9 cellular contexts compared by ENCODE assay signal in the genomic region with DNA sequence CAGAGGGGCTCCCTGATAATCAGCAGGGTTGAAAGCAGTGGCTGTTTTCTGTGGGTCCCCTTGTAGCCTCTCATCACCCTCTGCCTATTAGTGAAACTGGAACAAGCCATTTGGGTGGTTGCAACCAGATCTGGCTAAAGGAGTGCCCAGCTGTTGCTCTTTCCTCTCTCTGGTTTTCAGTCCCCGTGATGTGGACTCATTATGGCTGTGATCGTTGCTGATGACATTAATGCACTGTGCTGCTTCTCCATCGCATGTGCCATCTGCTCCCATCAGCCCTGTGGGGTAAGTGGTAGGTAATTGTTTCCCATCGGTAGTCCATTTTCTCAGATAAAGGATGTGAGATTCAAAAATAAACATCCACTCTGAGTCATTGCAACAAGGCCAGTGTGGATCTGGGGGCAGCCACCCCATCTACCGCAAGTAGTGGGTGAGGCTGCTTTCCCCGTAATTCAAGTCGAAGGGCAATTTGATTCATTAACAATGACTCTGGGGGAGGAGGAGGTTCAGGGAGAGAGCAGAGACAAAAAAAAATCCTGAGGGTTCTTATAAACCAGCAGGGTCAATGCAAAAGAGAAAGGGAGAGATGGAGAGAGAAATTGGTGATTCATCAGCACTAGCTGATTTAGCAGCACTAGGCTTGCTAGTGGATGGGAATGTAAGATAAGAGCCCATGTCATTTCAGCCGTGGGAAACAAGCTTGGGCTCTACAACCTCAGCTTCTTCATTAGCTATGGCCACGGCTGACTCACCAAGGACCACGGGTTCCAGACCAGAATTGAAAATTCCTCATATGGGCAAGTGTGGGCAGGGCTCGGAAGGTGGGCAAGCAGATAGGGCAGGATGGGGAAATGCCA.
DNase-seq lines count a peak whose midpoint lies in the region; ATAC-seq and TF ChIP-seq lines count a peak whose summit lies in the region.
"Had no signal": no experiment of that assay in that cellular context is flagged by ENCODE, and none has a peak within 500 bp of the region (broad histone marks: within the 10 kb centered on the region; RNA-seq: fewer than 3 reads in every experiment).

No MANE protein-coding gene starts in this region.

- no peaks in the 10 kb centered on the region for H3K36me3 Mint-ChIP-seq in activated T-helper 2 cell treated with anti-CD3 and anti-CD28 coated beads, Interferon-gamma antibody, Interleukin-2, Interleukin-4, amounts not matched to agents 10 μg/mL and 5 μg/mL and 100 μg/mL, durations not matched to agents 14 hours and 24 hours and 36 hours (ENCODE audit: low read depth)
- H3K36me3 Mint-ChIP-seq in natural killer cell = no peaks in the 10 kb centered on the region

- intact Hi-C loops in activated T-helper 2 cell treated with anti-CD3 and anti-CD28 coated beads, Interferon-gamma antibody, Interleukin-2, Interleukin-4, amounts not matched to agents 10 μg/mL and 5 μg/mL and 100 μg/mL, durations not matched to agents 14 hours and 24 hours and 36 hours (cut with micrococcal nuclease) = no loop called here
- intact Hi-C loops in natural killer cell (cut with micrococcal nuclease) = no loop called here
- intact Hi-C loops in psoas muscle (cut with DNase I) = no loop called here

- H3K4me3 Mint-ChIP-seq in activated T-helper 2 cell treated with anti-CD3 and anti-CD28 coated beads, Interferon-gamma antibody, Interleukin-2, Interleukin-4, amounts not matched to agents 10 μg/mL and 5 μg/mL and 100 μg/mL, durations not matched to agents 14 hours and 24 hours and 36 hours (ENCODE audit: low read depth) = no peak overlapping the region
- no peak overlapping the region for H3K4me3 Mint-ChIP-seq in natural killer cell

- H3K27me3 ChIP-seq in psoas muscle (ENCODE audit: insufficient read depth in 3 of 3, low read length in 2 of 3) = peaks cover 0 to 15% (median 0%) of the 10 kb centered on the region in 3 donors
- H3K27me3 ChIP-seq: testis had no signal

- WGBS in psoas muscle, 3 donors = 52 to 65% (median 55%) methylated on average over 11 of the region's 11 CpGs

- TF ChIP-seq CTCF in natural killer cell (IDR thresholded peaks at IDR 0.05) (no peak), psoas muscle (IDR thresholded peaks at IDR 0.05) (no peak)

- ATAC-seq in GM21423 (IDR thresholded peaks at IDR 0.05; ENCODE audit: unreplicated experiment) (peak; percentile 47), GM19328 (IDR thresholded peaks at IDR 0.05; ENCODE audit: unreplicated experiment) (no peak), natural killer cell (no peak), psoas muscle (no peak)

- H3K27ac Mint-ChIP-seq in activated T-helper 2 cell treated with anti-CD3 and anti-CD28 coated beads, Interferon-gamma antibody, Interleukin-2, Interleukin-4, amounts not matched to agents 10 μg/mL and 5 μg/mL and 100 μg/mL, durations not matched to agents 14 hours and 24 hours and 36 hours = peak overlapping the region; percentile 57
- no peak overlapping the region for H3K27ac Mint-ChIP-seq in natural killer cell

- no peak overlapping the region for H3K4me3 ChIP-seq in psoas muscle
- H3K4me3 ChIP-seq: testis had no signal

- no peaks in the 10 kb centered on the region for H3K9me3 ChIP-seq in psoas muscle
- H3K9me3 ChIP-seq: testis had no signal

- no peaks in the 10 kb centered on the region for H3K9me3 Mint-ChIP-seq in activated T-helper 2 cell treated with anti-CD3 and anti-CD28 coated beads, Interferon-gamma antibody, Interleukin-2, Interleukin-4, amounts not matched to agents 10 μg/mL and 5 μg/mL and 100 μg/mL, durations not matched to agents 14 hours and 24 hours and 36 hours
- no peaks in the 10 kb centered on the region for H3K9me3 Mint-ChIP-seq in natural killer cell

- no peak overlapping the region for H3K27ac ChIP-seq in psoas muscle
- H3K27ac ChIP-seq: testis had no signal

- DNase-seq in NCI-H146 treated with DMSO at 0.1 percent for 48 hours (lab: John Stamatoyannopoulos, UW; ENCODE audit: unreplicated experiment) (peak; percentile 92), renal cortical epithelial cell (ENCODE audit: low read depth) (peak; percentile 74), LoVo (ENCODE audit: low spot score) (no peak), natural killer cell (no peak), psoas muscle (no peak)
- no peak for DNase-seq in activated T-helper 2 cell treated with anti-CD3 and anti-CD28 coated beads, Interferon-gamma antibody, Interleukin-2, Interleukin-4, amounts not matched to agents 10 μg/mL and 5 μg/mL and 100 μg/mL, durations not matched to agents 14 hours and 24 hours and 36 hours (ENCODE audit: low spot score)
- DNase-seq: testis had no signal

- H3K4me1 Mint-ChIP-seq in activated T-helper 2 cell treated with anti-CD3 and anti-CD28 coated beads, Interferon-gamma antibody, Interleukin-2, Interleukin-4, amounts not matched to agents 10 μg/mL and 5 μg/mL and 100 μg/mL, durations not matched to agents 14 hours and 24 hours and 36 hours (ENCODE audit: low read depth) = peaks cover 49% of the 10 kb centered on the region
- H3K4me1 Mint-ChIP-seq in natural killer cell = peaks cover 0 to 8% of the 10 kb centered on the region in 2 donors

- no peaks in the 10 kb centered on the region for H3K4me1 ChIP-seq in psoas muscle
- H3K4me1 ChIP-seq: testis had no signal

- no peaks in the 10 kb centered on the region for H3K36me3 ChIP-seq in psoas muscle (ENCODE audit: insufficient read depth in 1 of 2, low read depth in 1 of 2)

- no peaks in the 10 kb centered on the region for H3K27me3 Mint-ChIP-seq in activated T-helper 2 cell treated with anti-CD3 and anti-CD28 coated beads, Interferon-gamma antibody, Interleukin-2, Interleukin-4, amounts not matched to agents 10 μg/mL and 5 μg/mL and 100 μg/mL, durations not matched to agents 14 hours and 24 hours and 36 hours (ENCODE audit: low read depth)
- peaks cover 25 to 52% of the 10 kb centered on the region in 2 donors for H3K27me3 Mint-ChIP-seq in natural killer cell (ENCODE audit: low read depth in 2 of 2)

Comparison
In these comparisons a context has a peak if more than half of its experiments do, and no peak if none do; other contexts are left out.
1. DNase-seq: peak in NCI-H146 treated with DMSO at 0.1 percent for 48 hours (single experiment) and renal cortical epithelial cell (single experiment); none in activated T-helper 2 cell treated with anti-CD3 and anti-CD28 coated beads, Interferon-gamma antibody, Interleukin-2, Interleukin-4, amounts not matched to agents 10 μg/mL and 5 μg/mL and 100 μg/mL, durations not matched to agents 14 hours and 24 hours and 36 hours (single experiment), LoVo (single experiment), natural killer cell (single experiment) and psoas muscle (0 of 2).